In the genomic region with DNA sequence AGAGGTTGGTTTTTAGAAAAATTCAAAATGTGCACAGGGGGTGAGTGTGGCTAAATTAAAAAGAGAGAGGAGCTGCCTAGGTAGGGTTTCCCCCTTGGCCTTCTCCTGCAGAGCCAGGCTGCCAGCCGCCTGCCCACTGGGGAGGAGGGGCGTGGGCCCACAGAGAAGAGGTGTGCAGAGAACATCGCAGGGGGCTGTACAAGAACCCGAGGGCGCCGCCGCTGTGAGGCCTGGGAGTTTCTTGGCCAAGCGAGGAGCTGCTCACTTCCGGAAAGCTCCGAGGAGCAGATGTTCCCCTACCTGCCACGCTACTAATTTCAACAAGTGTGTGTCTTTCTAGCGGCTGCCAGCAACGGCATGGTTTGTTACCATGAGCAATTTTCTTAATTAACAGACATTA, we compare ENCODE assay signal across 23 cellular contexts. TPM values are rescaled to one million over a fixed set of nuclear protein-coding genes. Genes with fewer than 3 reads are reported as not detected.
A peak's percentile ranks its signal among the peaks of the same experiment; 100 is the strongest.
DNase-seq lines count a peak whose midpoint lies in the region; ATAC-seq and TF ChIP-seq lines count a peak whose summit lies in the region.
"Had no signal": no experiment of that assay in that cellular context is flagged by ENCODE, and none has a peak within 500 bp of the region (broad histone marks: within the 10 kb centered on the region; RNA-seq: fewer than 3 reads in every experiment).

No MANE protein-coding gene starts in this region.

- POLR2A ChIA-PET in HEK293T (lab: Yijun Ruan, JAX) = no interaction called here

- CTCF ChIA-PET in HEK293T (lab: Yijun Ruan, JAX) = no interaction called here

- no peak for TF ChIP-seq CTCF in natural killer cell (IDR thresholded peaks at IDR 0.05)

- H3K4me1 Mint-ChIP-seq in natural killer cell = peaks cover 47 to 62% of the 10 kb centered on the region in 2 donors
- H3K4me1 Mint-ChIP-seq in natural killer cell treated with Interleukin-12 subunit alpha and Interleukin-12 subunit beta and Interleukin-15 and Interleukin-18, amount 100 ng/mL, for 72 hours (ENCODE audit: low read depth in 2 of 2) = peaks cover 17 to 54% of the 10 kb centered on the region in 2 donors
- H3K4me1 Mint-ChIP-seq: naive B cell had no signal

- peak overlapping the region; percentile 64 to 66 for H3K27ac Mint-ChIP-seq in natural killer cell
- peak overlapping the region in 1 of 2 donors; percentile 48 for H3K27ac Mint-ChIP-seq in natural killer cell treated with Interleukin-12 subunit alpha and Interleukin-12 subunit beta and Interleukin-15 and Interleukin-18, amount 100 ng/mL, for 72 hours
- H3K27ac Mint-ChIP-seq: activated naive CD4-positive, alpha-beta T cell treated with anti-CD3 and anti-CD28 coated beads for 36 hours had no signal

- no peak overlapping the region for H3K4me3 Mint-ChIP-seq in natural killer cell
- H3K4me3 Mint-ChIP-seq in natural killer cell treated with Interleukin-12 subunit alpha and Interleukin-12 subunit beta and Interleukin-15 and Interleukin-18, amount 100 ng/mL, for 72 hours = no peak overlapping the region
- H3K4me3 Mint-ChIP-seq: activated naive CD4-positive, alpha-beta T cell treated with anti-CD3 and anti-CD28 coated beads for 36 hours; brain; naive B cell had no signal

- no peaks in the 10 kb centered on the region for H3K9me3 Mint-ChIP-seq in natural killer cell
- H3K9me3 Mint-ChIP-seq in natural killer cell treated with Interleukin-12 subunit alpha and Interleukin-12 subunit beta and Interleukin-15 and Interleukin-18, amount 100 ng/mL, for 72 hours = no peaks in the 10 kb centered on the region
- H3K9me3 Mint-ChIP-seq: activated naive CD4-positive, alpha-beta T cell treated with anti-CD3 and anti-CD28 coated beads for 36 hours; brain; naive B cell had no signal

- no peaks in the 10 kb centered on the region for H3K36me3 Mint-ChIP-seq in natural killer cell
- no peaks in the 10 kb centered on the region for H3K36me3 Mint-ChIP-seq in natural killer cell treated with Interleukin-12 subunit alpha and Interleukin-12 subunit beta and Interleukin-15 and Interleukin-18, amount 100 ng/mL, for 72 hours
- H3K36me3 Mint-ChIP-seq: naive B cell had no signal

- DNase-seq in natural killer cell = no peak
- no peak for DNase-seq in natural killer cell treated with Interleukin-12 subunit alpha and Interleukin-12 subunit beta and Interleukin-15 and Interleukin-18, amount 100 ng/mL, for 72 hours (ENCODE audit: low spot score)
- peak; percentile 83 for DNase-seq in NCI-H1436 treated with DMSO at 0.1 percent for 48 hours (lab: John Stamatoyannopoulos, UW)
- DNase-seq in NCI-H748 treated with DMSO at 0.1 percent for 48 hours (lab: John Stamatoyannopoulos, UW) = peak; percentile 72
- DNase-seq in HEK293T (ENCODE audit: extremely low spot score) = no peak
- DNase-seq in DMS153 treated with DMSO at 0.1 percent for 48 hours (lab: John Stamatoyannopoulos, UW; ENCODE audit: unreplicated experiment) = no peak
- DNase-seq: activated CD4-positive, alpha-beta T cell treated with anti-CD3 and anti-CD28 coated beads, Interleukin-2, amount 50 U/mL, for 4 hours; activated naive CD4-positive, alpha-beta T cell treated with anti-CD3 and anti-CD28 coated beads for 36 hours; Calu3; left ventricle myocardium inferior; MG63; naive B cell; NCI-H446; occipital lobe; Peyer's patch; SIG-M5; stimulated activated CD4-positive, alpha-beta T cell treated with anti-CD3 and anti-CD28 coated beads, Interleukin-15, amount 100 ng/mL, for 24 hours; stimulated activated naive CD8-positive, alpha-beta T cell treated with anti-CD3 and anti-CD28 coated beads, Interleukin-15, Interleukin-2, amounts not matched to agents 100 U/mL and 50 U/mL, for 24 hours; T1000; testis; WERI-Rb-1 had no signal

- intact Hi-C loops in natural killer cell (cut with micrococcal nuclease) = no loop called here

- ATAC-seq in natural killer cell (no peak), GM21786 (IDR thresholded peaks at IDR 0.05; ENCODE audit: unreplicated experiment) (no peak)
- no peak for ATAC-seq in natural killer cell treated with Interleukin-12 subunit alpha and Interleukin-12 subunit beta and Interleukin-15 and Interleukin-18, amount 100 ng/mL, for 72 hours
- ATAC-seq: stimulated activated naive CD8-positive, alpha-beta T cell treated with anti-CD3 and anti-CD28 coated beads, Interleukin-15, Interleukin-2, amounts not matched to agents 100 U/mL and 50 U/mL, for 24 hours had no signal

- no peaks in the 10 kb centered on the region for H3K27me3 Mint-ChIP-seq in natural killer cell (ENCODE audit: low read depth in 2 of 2)
- H3K27me3 Mint-ChIP-seq in natural killer cell treated with Interleukin-12 subunit alpha and Interleukin-12 subunit beta and Interleukin-15 and Interleukin-18, amount 100 ng/mL, for 72 hours = no peaks in the 10 kb centered on the region
- H3K27me3 Mint-ChIP-seq: naive B cell had no signal

TF ChIP-seq in HEK293T, 16 proteins besides CTCF, POLR2A, EP300 and RAD21:
- no peak for TF ChIP-seq TARDBP (IDR thresholded peaks at IDR 0.05)
- no peak for TF ChIP-seq NFRKB (IDR thresholded peaks at IDR 0.05)
- TF ChIP-seq CTBP1 (IDR thresholded peaks at IDR 0.05; ENCODE audit: borderline replicate concordance) = no peak
- TF ChIP-seq HDGF (IDR thresholded peaks at IDR 0.05; ENCODE audit: borderline replicate concordance) = no peak
- no peak for TF ChIP-seq LEF1 (IDR thresholded peaks at IDR 0.05; ENCODE audit: borderline replicate concordance)
- TF ChIP-seq ARNT (IDR thresholded peaks at IDR 0.05) = no peak
- no peak for TF ChIP-seq ZNF384 (IDR thresholded peaks at IDR 0.05)
- TF ChIP-seq FOXK2 (IDR thresholded peaks at IDR 0.05) = no peak
- no peak for TF ChIP-seq L3MBTL2 (conservative IDR thresholded peaks at IDR 0.05)
- TF ChIP-seq FOXM1 (IDR thresholded peaks at IDR 0.05; ENCODE audit: borderline replicate concordance) = no peak
- TF ChIP-seq BHLHE40 (IDR thresholded peaks at IDR 0.05; ENCODE audit: borderline replicate concordance) = no peak
- no peak for TF ChIP-seq ELF4 (IDR thresholded peaks at IDR 0.05)
- TF ChIP-seq FOXA1 (IDR thresholded peaks at IDR 0.05) = no peak
- TF ChIP-seq SUZ12 (IDR thresholded peaks at IDR 0.05) = no peak
- no peak for TF ChIP-seq PKNOX1 (IDR thresholded peaks at IDR 0.05)
- no peak for TF ChIP-seq SP1 (IDR thresholded peaks at IDR 0.05)

RNA-seq across cellular contexts. Expression of gene MRPL37, which starts 59.6 kb away (rescaled TPM):
- 10 to 100 TPM; 23.0 to 31.9 (median 28.8) TPM for total RNA-seq in natural killer cell
- 100 to 1,000 TPM; 109 to 158 TPM for total RNA-seq in natural killer cell treated with Interleukin-12 subunit alpha and Interleukin-12 subunit beta and Interleukin-15 and Interleukin-18, amount 100 ng/mL, for 72 hours

RNA-seq across cellular contexts. Expression of gene CYB5RL, which starts 59.7 kb away (rescaled TPM):
- 1 to 10 TPM; 5.6 to 6.7 (median 6.2) TPM for total RNA-seq in natural killer cell
- total RNA-seq in natural killer cell treated with Interleukin-12 subunit alpha and Interleukin-12 subunit beta and Interleukin-15 and Interleukin-18, amount 100 ng/mL, for 72 hours = 10 to 100 TPM in 1 of 2 donors, 1 to 10 TPM in 1; 7.1 to 12.0 TPM

Comparison
In these comparisons a context has a peak if more than half of its experiments do, and no peak if none do; other contexts are left out.
1. DNase-seq: peak in NCI-H1436 treated with DMSO at 0.1 percent for 48 hours (single experiment) and NCI-H748 treated with DMSO at 0.1 percent for 48 hours (single experiment); none in natural killer cell (single experiment), natural killer cell treated with Interleukin-12 subunit alpha and Interleukin-12 subunit beta and Interleukin-15 and Interleukin-18, amount 100 ng/mL, for 72 hours (single experiment), HEK293T (single experiment) and DMS153 treated with DMSO at 0.1 percent for 48 hours (single experiment).